Comparison of ENCODE assay signal across 6 cellular contexts in genomic region chr2:363823-364470, GRCh38.
"Had no signal": no experiment of that assay in that cellular context is flagged by ENCODE, and none has a peak within 500 bp of the region (broad histone marks: within the 10 kb centered on the region; RNA-seq: fewer than 3 reads in every experiment).

No MANE protein-coding gene starts in this region.

- ATAC-seq: K562 had no signal

- H3K4me3 ChIP-seq: K562 had no signal

- H3K27ac ChIP-seq: HL-60, KMS-11 had no signal

- H3K9ac ChIP-seq: KMS-11 had no signal

- FAIRE-seq: K562 had no signal

- H3K4me2 ChIP-seq: KMS-11 had no signal

- DNase-seq: IMR-90, KBM-7, KG1 had no signal
